Comparison of ENCODE assay signal across 20 cellular contexts in genomic region chr5:157708866-157709265, GRCh38. TPM values are rescaled to one million over a fixed set of nuclear protein-coding genes. Genes with fewer than 3 reads are reported as not detected.
"Had no signal": no experiment of that assay in that cellular context is flagged by ENCODE, and none has a peak within 500 bp of the region (broad histone marks: within the 10 kb centered on the region; RNA-seq: fewer than 3 reads in every experiment).

No MANE protein-coding gene starts in this region.

- H3K36me3 Mint-ChIP-seq: naive B cell had no signal

- H3K27ac Mint-ChIP-seq: activated B cell treated with CpG ODN at 0.5 μM for 24 hours; activated CD8-positive, alpha-beta T cell treated with anti-CD3 and anti-CD28 coated beads for 36 hours; activated naive CD8-positive, alpha-beta T cell; endodermal cell; naive B cell; stimulated activated naive B cell treated with anti-CD40 and anti-IgM and Interleukin-4, amounts not matched to agents 10 μg/mL and 1 μg/mL and 100 μg/mL, for 72 hours had no signal

- H3K79me2 ChIP-seq: hepatocyte had no signal

- H3K9me3 Mint-ChIP-seq: activated B cell treated with CpG ODN at 0.5 μM for 24 hours; activated CD8-positive, alpha-beta T cell treated with anti-CD3 and anti-CD28 coated beads for 36 hours; endodermal cell; naive B cell; stimulated activated naive B cell treated with anti-CD40 and anti-IgM and Interleukin-4, amounts not matched to agents 10 μg/mL and 1 μg/mL and 100 μg/mL, for 72 hours had no signal

- H3K4me3 ChIP-seq: dorsolateral prefrontal cortex, hepatocyte, left ventricle myocardium inferior, ovary, tibial artery, vagina had no signal

- H3K4me2 ChIP-seq: hepatocyte had no signal

- H3K4me1 Mint-ChIP-seq: activated B cell treated with CpG ODN at 0.5 μM for 24 hours, naive B cell had no signal

- H3K27me3 Mint-ChIP-seq: activated B cell treated with CpG ODN at 0.5 μM for 24 hours; naive B cell; stimulated activated naive B cell treated with anti-CD40 and anti-IgM and Interleukin-4, amounts not matched to agents 10 μg/mL and 1 μg/mL and 100 μg/mL, for 72 hours had no signal

- H2AFZ ChIP-seq: hepatocyte had no signal

- H3K36me3 ChIP-seq: left ventricle myocardium inferior, ovary, tibial artery, vagina had no signal

- H3K27me3 ChIP-seq: hepatocyte, ovary, tibial artery, vagina had no signal

- H3K4me1 ChIP-seq: left ventricle myocardium inferior, vagina had no signal

- ATAC-seq: activated CD8-positive, alpha-beta T cell treated with anti-CD3 and anti-CD28 coated beads for 36 hours; stimulated activated naive B cell treated with anti-CD40 and anti-IgM and Interleukin-4, amounts not matched to agents 10 μg/mL and 1 μg/mL and 100 μg/mL, for 72 hours had no signal

- H3K27ac ChIP-seq: dorsolateral prefrontal cortex, hepatocyte, left ventricle myocardium inferior, ovary, tibial artery, vagina had no signal

- DNase-seq: activated B cell treated with CpG ODN at 0.5 μM for 24 hours; activated CD4-positive, alpha-beta T cell treated with anti-CD3 and anti-CD28 coated beads for 48 hours; activated CD8-positive, alpha-beta T cell treated with anti-CD3 and anti-CD28 coated beads for 36 hours; activated gamma-delta T cell treated with Interleukin-2 at 50 U/mL for 16 hours; anterior cingulate cortex; dorsolateral prefrontal cortex; endodermal cell; left ventricle myocardium inferior; naive B cell; ovary; stimulated activated CD4-positive, alpha-beta T cell treated with anti-CD3 and anti-CD28 coated beads, Interleukin-2, amount 100 ng/mL, for 48 hours; stimulated activated naive B cell treated with anti-CD40 and anti-IgM and Interleukin-4, amounts not matched to agents 10 μg/mL and 1 μg/mL and 100 μg/mL, for 72 hours; tibial artery had no signal

- H3K4me3 Mint-ChIP-seq: activated B cell treated with CpG ODN at 0.5 μM for 24 hours; activated CD8-positive, alpha-beta T cell treated with anti-CD3 and anti-CD28 coated beads for 36 hours; activated naive CD8-positive, alpha-beta T cell; endodermal cell; naive B cell; stimulated activated naive B cell treated with anti-CD40 and anti-IgM and Interleukin-4, amounts not matched to agents 10 μg/mL and 1 μg/mL and 100 μg/mL, for 72 hours had no signal

- H3K9me3 ChIP-seq: left ventricle myocardium inferior, ovary, tibial artery, vagina had no signal

RNA-seq across cellular contexts. Expression of gene C5orf52, which starts 37.5 kb away (rescaled TPM):
- total RNA-seq: activated B cell treated with CpG ODN at 0.5 μM for 24 hours; activated CD8-positive, alpha-beta T cell treated with anti-CD3 and anti-CD28 coated beads for 36 hours; endodermal cell; epithelial cell of proximal tubule; glomerular endothelial cell; hepatocyte; kidney epithelial cell; left ventricle myocardium inferior; mononuclear cell; ovary; vagina had no signal

RNA-seq across cellular contexts. Expression of gene SOX30, which starts 56.6 kb away (rescaled TPM):
- total RNA-seq: glomerular endothelial cell, hepatocyte, mononuclear cell, vagina had no signal
